In the genomic region with DNA sequence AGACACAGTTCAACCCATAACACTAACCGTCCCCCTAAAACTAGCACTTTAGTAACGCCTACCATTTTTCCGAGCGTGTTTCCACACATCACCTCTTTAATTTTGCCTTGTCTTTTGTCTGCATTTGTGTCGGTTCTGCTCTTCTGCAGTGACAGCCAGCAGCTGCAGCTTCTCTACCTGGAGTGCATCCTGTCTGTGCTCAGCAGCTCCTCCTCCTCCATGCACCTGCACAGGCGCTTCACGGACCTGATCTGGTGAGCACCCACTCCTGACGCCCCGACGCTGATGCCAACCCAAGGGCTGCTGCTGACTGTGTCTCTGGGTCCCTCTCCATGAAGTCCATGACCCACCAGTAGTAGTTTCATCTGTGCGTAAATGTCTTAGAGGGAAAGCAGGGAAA, we compare ENCODE assay signal across 28 cellular contexts. TPM values are rescaled to one million over a fixed set of nuclear protein-coding genes. Genes with fewer than 3 reads are reported as not detected.
"Had no signal": no experiment of that assay in that cellular context is flagged by ENCODE, and none has a peak within 500 bp of the region (broad histone marks: within the 10 kb centered on the region; RNA-seq: fewer than 3 reads in every experiment).

No MANE protein-coding gene starts in this region.

- H3K4me3 ChIP-seq: colonic mucosa, heart right ventricle, mucosa of descending colon, neural progenitor cell, spleen, thoracic aorta, transverse colon had no signal

- H3K4me1 ChIP-seq: colonic mucosa, neural progenitor cell, parathyroid adenoma, spleen, transverse colon had no signal

- H3K9me3 ChIP-seq: colonic mucosa, heart right ventricle, mucosa of descending colon, spleen, thoracic aorta, transverse colon had no signal

- H3K36me3 ChIP-seq: colonic mucosa, neural progenitor cell, spleen, thoracic aorta, transverse colon had no signal

- H3K4me3 Mint-ChIP-seq: naive thymus-derived CD8-positive, alpha-beta T cell; neural progenitor cell; stimulated activated naive B cell treated with anti-CD40 and anti-IgM and Interleukin-4, amounts not matched to agents 10 μg/mL and 1 μg/mL and 100 μg/mL, for 72 hours; stimulated activated naive CD8-positive, alpha-beta T cell treated with anti-CD3 and anti-CD28 coated beads, Interleukin-15, amount 100 ng/mL, for 72 hours had no signal

- H2AFZ ChIP-seq: neural progenitor cell, parathyroid adenoma had no signal

- ATAC-seq: heart right ventricle; mucosa of descending colon; naive thymus-derived CD8-positive, alpha-beta T cell; sciatic nerve; stimulated activated naive B cell treated with anti-CD40 and anti-IgM and Interleukin-4, amounts not matched to agents 10 μg/mL and 1 μg/mL and 100 μg/mL, for 72 hours; stimulated activated naive CD8-positive, alpha-beta T cell treated with anti-CD3 and anti-CD28 coated beads, Interleukin-15, amount 100 ng/mL, for 72 hours had no signal

- H3K27me3 ChIP-seq: colonic mucosa, heart right ventricle, neural progenitor cell, transverse colon had no signal

- H3K9ac ChIP-seq: neural progenitor cell, parathyroid adenoma had no signal

- H3K27me3 Mint-ChIP-seq: stimulated activated naive CD8-positive, alpha-beta T cell treated with anti-CD3 and anti-CD28 coated beads, Interleukin-15, amount 100 ng/mL, for 72 hours had no signal

- DNase-seq: colonic mucosa; dermis blood vessel endothelial cell; foreskin melanocyte; heart right ventricle; kidney glomerular epithelial cell; mammary epithelial cell; mucosa of descending colon; naive thymus-derived CD8-positive, alpha-beta T cell; occipital lobe; spleen; stimulated activated CD4-positive, alpha-beta T cell treated with anti-CD3 and anti-CD28 coated beads, Interleukin-15, amount 100 ng/mL, for 24 hours; stimulated activated CD4-positive, alpha-beta T cell treated with anti-CD3 and anti-CD28 coated beads, Interleukin-1b, Interleukin-23, amount 100 ng/mL, for 48 hours; stimulated activated CD4-positive, alpha-beta T cell treated with anti-CD3 and anti-CD28 coated beads, Interleukin-4, amount 100 ng/mL, for 24 hours; stimulated activated naive B cell treated with anti-CD40 and anti-IgM and Interleukin-4, amounts not matched to agents 10 μg/mL and 1 μg/mL and 100 μg/mL, for 72 hours; stimulated activated naive CD8-positive, alpha-beta T cell treated with anti-CD3 and anti-CD28 coated beads, Interleukin-15, amount 100 ng/mL, for 72 hours; substantia nigra; transverse colon had no signal

- H3K27ac Mint-ChIP-seq: naive thymus-derived CD8-positive, alpha-beta T cell; neural progenitor cell; stimulated activated naive B cell treated with anti-CD40 and anti-IgM and Interleukin-4, amounts not matched to agents 10 μg/mL and 1 μg/mL and 100 μg/mL, for 72 hours had no signal

- H3K36me3 Mint-ChIP-seq: naive thymus-derived CD8-positive, alpha-beta T cell; neural progenitor cell; stimulated activated naive B cell treated with anti-CD40 and anti-IgM and Interleukin-4, amounts not matched to agents 10 μg/mL and 1 μg/mL and 100 μg/mL, for 72 hours had no signal

- H3K9me3 Mint-ChIP-seq: naive thymus-derived CD8-positive, alpha-beta T cell; neural progenitor cell; stimulated activated naive B cell treated with anti-CD40 and anti-IgM and Interleukin-4, amounts not matched to agents 10 μg/mL and 1 μg/mL and 100 μg/mL, for 72 hours; stimulated activated naive CD8-positive, alpha-beta T cell treated with anti-CD3 and anti-CD28 coated beads, Interleukin-15, amount 100 ng/mL, for 72 hours had no signal

- H3K27ac ChIP-seq: colonic mucosa, heart right ventricle, neural progenitor cell, parathyroid adenoma, spleen, thoracic aorta, transverse colon had no signal

- H3K4me1 Mint-ChIP-seq: naive thymus-derived CD8-positive, alpha-beta T cell; stimulated activated naive B cell treated with anti-CD40 and anti-IgM and Interleukin-4, amounts not matched to agents 10 μg/mL and 1 μg/mL and 100 μg/mL, for 72 hours; stimulated activated naive CD8-positive, alpha-beta T cell treated with anti-CD3 and anti-CD28 coated beads, Interleukin-15, amount 100 ng/mL, for 72 hours had no signal

- H3K4me2 ChIP-seq: neural progenitor cell had no signal

RNA-seq across cellular contexts. Expression of gene PBOV1, which starts 35.4 kb away (rescaled TPM):
- total RNA-seq: cerebellum; colonic mucosa; dermis blood vessel endothelial cell; glomerular endothelial cell; heart right ventricle; lower leg skin; mammary epithelial cell; mucosa of descending colon; naive thymus-derived CD8-positive, alpha-beta T cell; occipital lobe; pulmonary artery endothelial cell; sciatic nerve; skeletal muscle tissue; spleen; thoracic aorta; transverse colon; urinary bladder had no signal
- polyA plus RNA-seq: esophagus; heart right ventricle; mammary epithelial cell; naive thymus-derived CD8-positive, alpha-beta T cell; spleen; urinary bladder had no signal
